ENCODE assay signal across 22 cellular contexts in the genomic region with DNA sequence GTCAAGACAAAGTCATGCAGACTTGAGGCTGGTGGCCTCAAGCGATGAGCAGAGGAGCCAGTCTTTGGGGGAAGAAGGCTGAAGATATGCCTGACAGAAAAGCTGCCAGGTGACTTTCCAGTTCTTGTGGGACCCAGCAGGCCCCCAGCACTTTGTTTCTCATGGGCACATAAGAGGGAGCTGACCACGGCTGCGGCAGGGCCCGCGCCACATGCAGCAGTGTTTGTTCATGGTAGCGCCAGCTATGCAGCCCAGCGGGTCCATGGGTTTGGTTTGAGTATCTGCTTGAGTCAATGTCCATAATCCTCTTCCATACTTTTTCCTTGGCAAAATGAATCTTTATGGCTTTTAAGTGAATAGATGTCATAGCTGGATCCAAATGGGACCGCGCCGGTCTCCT.
"Had no signal": no experiment of that assay in that cellular context is flagged by ENCODE, and none has a peak within 500 bp of the region (broad histone marks: within the 10 kb centered on the region; RNA-seq: fewer than 3 reads in every experiment).

No MANE protein-coding gene starts in this region.

- H3K27ac ChIP-seq: colonic mucosa, coronary artery, epithelial cell of prostate, esophagus squamous epithelium, foreskin keratinocyte, gastrocnemius medialis, gastroesophageal sphincter, heart left ventricle, heart right ventricle had no signal

- H3K27me3 ChIP-seq: colonic mucosa, dorsolateral prefrontal cortex, foreskin keratinocyte, gastrocnemius medialis, gastroesophageal sphincter, heart right ventricle had no signal

- H3K9me3 ChIP-seq: colonic mucosa, esophagus squamous epithelium, gastrocnemius medialis, gastroesophageal sphincter, heart left ventricle, heart right ventricle had no signal

- H3K4me1 ChIP-seq: colonic mucosa, esophagus squamous epithelium, foreskin keratinocyte, gastrocnemius medialis, gastroesophageal sphincter, heart left ventricle had no signal

- ATAC-seq: effector memory CD8-positive, alpha-beta T cell; esophagus mucosa; foreskin keratinocyte; gastrocnemius medialis; gastroesophageal sphincter; heart left ventricle; heart right ventricle had no signal

- DNase-seq: colonic mucosa; cortex of kidney; dermis blood vessel endothelial cell; dorsolateral prefrontal cortex; effector CD4-positive, alpha-beta T cell; effector CD8-positive, alpha-beta T cell; effector memory CD4-positive, alpha-beta T cell; effector memory CD8-positive, alpha-beta T cell; erythroblast; esophagus squamous epithelium; foreskin fibroblast; foreskin keratinocyte; foreskin melanocyte; gastrocnemius medialis; glutamatergic neuron; head of caudate nucleus; heart left ventricle; heart right ventricle had no signal

- H3K4me3 ChIP-seq: colonic mucosa, coronary artery, dorsolateral prefrontal cortex, esophagus squamous epithelium, gastrocnemius medialis, gastroesophageal sphincter, heart left ventricle, heart right ventricle had no signal

- H3K36me3 ChIP-seq: colonic mucosa, esophagus squamous epithelium, gastrocnemius medialis, gastroesophageal sphincter, heart left ventricle, heart right ventricle had no signal
